1 cellular context compared by ENCODE assay signal in genomic region chr1:234833118-234833517, GRCh38.
A peak's percentile ranks its signal among the peaks of the same experiment; 100 is the strongest.
TF ChIP-seq lines count a peak whose summit lies in the region.

No MANE protein-coding gene starts in this region.

TF ChIP-seq in HepG2, 621 proteins besides CTCF, POLR2A, EP300 and RAD21 (continued from another document and continues in another):
- TF ChIP-seq ZNF609 (CRISPR knock-in tag; IDR thresholded peaks at IDR 0.05; ENCODE audit: borderline replicate concordance) (peak; percentile 24; the same call in 1 of the 2 replicates), NCOA5 (CRISPR knock-in tag; IDR thresholded peaks at IDR 0.05) (no peak), ZNF446 (CRISPR knock-in tag; IDR thresholded peaks at IDR 0.05) (no peak), ZNF430 (CRISPR knock-in tag; IDR thresholded peaks at IDR 0.05) (0 out of 2 replicates have a peak, but pooled peaks have one; percentile 34), ZBTB21 (CRISPR knock-in tag; IDR thresholded peaks at IDR 0.05) (no peak), SAFB2 (CRISPR knock-in tag; IDR thresholded peaks at IDR 0.05; ENCODE audit: borderline replicate concordance, low read depth) (no peak), ZSCAN12 (CRISPR knock-in tag; IDR thresholded peaks at IDR 0.05) (no peak), TBX2 (CRISPR knock-in tag; IDR thresholded peaks at IDR 0.05; ENCODE audit: borderline replicate concordance) (peak; percentile 28; the same call in 1 of the 2 replicates), BRD4 (CRISPR knock-in tag; IDR thresholded peaks at IDR 0.05) (no peak), FOXP1 (IDR thresholded peaks at IDR 0.05) (no peak), FOXP1 (CRISPR knock-in tag; IDR thresholded peaks at IDR 0.05) (peak; percentile 49; the same call in 1 of the 2 replicates), NFE2 (CRISPR knock-in tag; IDR thresholded peaks at IDR 0.05) (no peak), RARA (CRISPR knock-in tag; IDR thresholded peaks at IDR 0.05) (peak; percentile 52; the same call in 1 of the 2 replicates), ZZZ3 (CRISPR knock-in tag; IDR thresholded peaks at IDR 0.05; ENCODE audit: borderline replicate concordance) (no peak), NFE2L2 (IDR thresholded peaks at IDR 0.05; ENCODE audit: low read length) (no peak), ZNF501 (CRISPR knock-in tag; IDR thresholded peaks at IDR 0.05) (no peak), SUZ12 (IDR thresholded peaks at IDR 0.05; ENCODE audit: low read depth, low read length) (no peak), ZNF724P (CRISPR knock-in tag; IDR thresholded peaks at IDR 0.05; ENCODE audit: borderline replicate concordance) (no peak), ZNF432 (CRISPR knock-in tag; IDR thresholded peaks at IDR 0.05; ENCODE audit: borderline replicate concordance) (no peak), RORA (CRISPR knock-in tag; IDR thresholded peaks at IDR 0.05) (no peak), TEAD3 (CRISPR knock-in tag; optimal IDR thresholded peaks at IDR 0.05; ENCODE audit: borderline replicate concordance) (peak; percentile 33), NFAT5 (CRISPR knock-in tag; IDR thresholded peaks at IDR 0.05) (no peak), SPEN (CRISPR knock-in tag; IDR thresholded peaks at IDR 0.05; ENCODE audit: low read depth) (peak; percentile 25; the same call in 1 of the 2 replicates), SNRNP70 (IDR thresholded peaks at IDR 0.05; ENCODE audit: low read depth, low read length) (no peak), ZNF441 (CRISPR knock-in tag; IDR thresholded peaks at IDR 0.05; ENCODE audit: borderline replicate concordance) (no peak), SALL1 (CRISPR knock-in tag; IDR thresholded peaks at IDR 0.05) (peak; percentile 69), ZNF496 (CRISPR knock-in tag; IDR thresholded peaks at IDR 0.05; ENCODE audit: insufficient replicate concordance) (no peak), GATAD2A (CRISPR knock-in tag; IDR thresholded peaks at IDR 0.05) (peak; percentile 24; the same call in 1 of the 2 replicates), MED1 (CRISPR knock-in tag; IDR thresholded peaks at IDR 0.05) (peak; percentile 79), ZNF550 (CRISPR knock-in tag; IDR thresholded peaks at IDR 0.05; ENCODE audit: borderline replicate concordance) (no peak), KLF16 (CRISPR knock-in tag; IDR thresholded peaks at IDR 0.05) (no peak), MEIS2 (CRISPR knock-in tag; IDR thresholded peaks at IDR 0.05) (no peak), RFX1 (IDR thresholded peaks at IDR 0.05) (no peak), ARNT2 (CRISPR knock-in tag; IDR thresholded peaks at IDR 0.05; ENCODE audit: low read depth) (no peak), ZMYM4 (CRISPR knock-in tag; IDR thresholded peaks at IDR 0.05) (peak; percentile 34; the same call in 1 of the 2 replicates), HOXA9 (CRISPR knock-in tag; IDR thresholded peaks at IDR 0.05; ENCODE audit: borderline replicate concordance) (no peak), RXRB (CRISPR knock-in tag; IDR thresholded peaks at IDR 0.05; ENCODE audit: borderline replicate concordance) (peak; percentile 55; the same call in 1 of the 2 replicates), ZNF605 (CRISPR knock-in tag; IDR thresholded peaks at IDR 0.05) (no peak), SKIL (CRISPR knock-in tag; IDR thresholded peaks at IDR 0.05; ENCODE audit: borderline replicate concordance) (0 out of 2 replicates have a peak, but pooled peaks have one; percentile 22), ZBTB39 (CRISPR knock-in tag; IDR thresholded peaks at IDR 0.05) (no peak), MIER3 (CRISPR knock-in tag; IDR thresholded peaks at IDR 0.05; ENCODE audit: borderline replicate concordance) (no peak), DNMT3B (CRISPR knock-in tag; conservative IDR thresholded peaks at IDR 0.05) (no peak), ZFP62 (CRISPR knock-in tag; IDR thresholded peaks at IDR 0.05) (no peak), ZNF142 (CRISPR knock-in tag; IDR thresholded peaks at IDR 0.05) (no peak), ZNF20 (CRISPR knock-in tag; IDR thresholded peaks at IDR 0.05) (no peak), FOXO4 (CRISPR knock-in tag; conservative IDR thresholded peaks at IDR 0.05) (no peak)
